ENCODE assay signal across 1 cellular context in genomic region chr5:95358320-95358719, GRCh38.
TF ChIP-seq lines count a peak whose summit lies in the region.

No MANE protein-coding gene starts in this region.

TF ChIP-seq in GM23338, 12 proteins besides CTCF, POLR2A, EP300 and RAD21 (continued from another document):
- TF ChIP-seq ZNF462 (CRISPR knock-in tag; IDR thresholded peaks at IDR 0.05) (no peak), JUNB (IDR thresholded peaks at IDR 0.05; ENCODE audit: unreplicated experiment) (no peak), EZH2phosphoT487 (IDR thresholded peaks at IDR 0.05; ENCODE audit: unreplicated experiment) (no peak), REST (IDR thresholded peaks at IDR 0.05; ENCODE audit: unreplicated experiment) (no peak), POLR2AphosphoS5 (IDR thresholded peaks at IDR 0.05; ENCODE audit: low read depth) (no peak), ZNF114 (CRISPR knock-in tag; IDR thresholded peaks at IDR 0.05) (no peak), EZH2 (IDR thresholded peaks at IDR 0.05; ENCODE audit: low read depth, unreplicated experiment) (no peak), ETS1 (IDR thresholded peaks at IDR 0.05) (no peak), ZNF331 (CRISPR knock-in tag; IDR thresholded peaks at IDR 0.05; ENCODE audit: low read depth) (no peak), STAT1 (IDR thresholded peaks at IDR 0.05; ENCODE audit: unreplicated experiment) (no peak), NANOG (IDR thresholded peaks at IDR 0.05; ENCODE audit: borderline replicate concordance) (no peak)
TF ChIP-seq in GM23338: peak in this region for 0.
